Comparison of ENCODE assay signal across 31 cellular contexts in genomic region chr3:122636697-122637096, GRCh38. TPM values are rescaled to one million over a fixed set of nuclear protein-coding genes. Genes with fewer than 3 reads are reported as not detected.
"Had no signal": no experiment of that assay in that cellular context is flagged by ENCODE, and none has a peak within 500 bp of the region (broad histone marks: within the 10 kb centered on the region; RNA-seq: fewer than 3 reads in every experiment).

No MANE protein-coding gene starts in this region.

- H3K4me1 Mint-ChIP-seq: brain, neural progenitor cell had no signal

- H3K4me3 Mint-ChIP-seq: activated CD4-positive, alpha-beta memory T cell treated with anti-CD3 and anti-CD28 coated beads for 36 hours; activated CD4-positive, alpha-beta T cell treated with anti-CD3 and anti-CD28 coated beads, Interleukin-2, amount 10 ng/mL, durations not matched to agents 24 days and 14 days; activated naive CD4-positive, alpha-beta T cell treated with anti-CD3 and anti-CD28 coated beads for 36 hours; activated naive CD8-positive, alpha-beta T cell treated with anti-CD3 and anti-CD28 coated beads for 36 hours; activated T-helper 1 cell treated with anti-CD3 and anti-CD28 coated beads, Interleukin-12 subunit alpha, Interleukin-12 subunit beta, Interleukin-2, Interleukin-4 antibody, amounts not matched to agents 30 ng/mL and 10 ng/mL and 1 ng/mL, durations not matched to agents 14 hours and 24 hours and 36 hours; brain; effector memory CD8-positive, alpha-beta T cell; natural killer cell; neural progenitor cell had no signal

- ATAC-seq: effector memory CD8-positive, alpha-beta T cell; left colon; natural killer cell; right cardiac atrium had no signal

- DNase-seq: activated CD4-positive, alpha-beta memory T cell treated with anti-CD3 and anti-CD28 coated beads for 36 hours; activated CD4-positive, alpha-beta T cell treated with anti-CD3 and anti-CD28 coated beads, Interleukin-2, amount 10 ng/mL, durations not matched to agents 24 days and 14 days; activated CD4-positive, CD25-positive, alpha-beta regulatory T cell treated with anti-CD3 and anti-CD28 coated beads, Interleukin-2, amount 50 U/mL, for 72 hours; activated CD8-positive, alpha-beta memory T cell treated with anti-CD3 and anti-CD28 coated beads, Interleukin-2, amount 50 U/mL, for 4 hours; activated effector memory CD4-positive, alpha-beta T cell treated with anti-CD3 and anti-CD28 coated beads, Interleukin-2, amount 50 U/mL, for 16 hours; activated naive CD4-positive, alpha-beta T cell treated with anti-CD3 and anti-CD28 coated beads for 36 hours; activated naive CD8-positive, alpha-beta T cell treated with anti-CD3 and anti-CD28 coated beads for 36 hours; activated T-cell treated with anti-CD3 and anti-CD28 coated beads, Interleukin-2, amount 50 U/mL, for 1 hour; adrenal gland; caudate nucleus; cortex of kidney; effector memory CD8-positive, alpha-beta T cell; esophagus squamous epithelium; kidney; left colon; mesenchymal stem cell; natural killer cell; occipital lobe; right cardiac atrium; stimulated activated CD4-positive, alpha-beta T cell treated with anti-CD3 and anti-CD28 coated beads, Interleukin-15, amount 100 ng/mL, for 24 hours; stimulated activated CD4-positive, alpha-beta T cell treated with anti-CD3 and anti-CD28 coated beads, Interleukin-2, amount 100 ng/mL, for 24 hours; stimulated activated naive CD4-positive, alpha-beta T cell; T-helper 2 cell had no signal

- H3K27ac Mint-ChIP-seq: activated CD4-positive, alpha-beta memory T cell treated with anti-CD3 and anti-CD28 coated beads for 36 hours; activated CD4-positive, alpha-beta T cell treated with anti-CD3 and anti-CD28 coated beads, Interleukin-2, amount 10 ng/mL, durations not matched to agents 24 days and 14 days; activated naive CD4-positive, alpha-beta T cell treated with anti-CD3 and anti-CD28 coated beads for 36 hours; activated naive CD8-positive, alpha-beta T cell treated with anti-CD3 and anti-CD28 coated beads for 36 hours; activated T-helper 1 cell treated with anti-CD3 and anti-CD28 coated beads, Interleukin-12 subunit alpha, Interleukin-12 subunit beta, Interleukin-2, Interleukin-4 antibody, amounts not matched to agents 30 ng/mL and 10 ng/mL and 1 ng/mL, durations not matched to agents 14 hours and 24 hours and 36 hours; brain; effector memory CD8-positive, alpha-beta T cell; natural killer cell; neural progenitor cell had no signal

- H3K36me3 Mint-ChIP-seq: brain, natural killer cell, neural progenitor cell had no signal

- H3K9me3 ChIP-seq: adrenal gland, ascending aorta, esophagus squamous epithelium, suprapubic skin, tibial nerve had no signal

- H3K4me1 ChIP-seq: adrenal gland, ascending aorta, esophagus squamous epithelium, neural progenitor cell, suprapubic skin, tibial nerve had no signal

- H3K9me3 Mint-ChIP-seq: activated CD4-positive, alpha-beta memory T cell treated with anti-CD3 and anti-CD28 coated beads for 36 hours; activated naive CD8-positive, alpha-beta T cell treated with anti-CD3 and anti-CD28 coated beads for 36 hours; activated T-helper 1 cell treated with anti-CD3 and anti-CD28 coated beads, Interleukin-12 subunit alpha, Interleukin-12 subunit beta, Interleukin-2, Interleukin-4 antibody, amounts not matched to agents 30 ng/mL and 10 ng/mL and 1 ng/mL, durations not matched to agents 14 hours and 24 hours and 36 hours; brain; effector memory CD8-positive, alpha-beta T cell; natural killer cell; neural progenitor cell had no signal

- H3K27me3 Mint-ChIP-seq: activated CD4-positive, alpha-beta memory T cell treated with anti-CD3 and anti-CD28 coated beads for 36 hours; activated CD4-positive, alpha-beta T cell treated with anti-CD3 and anti-CD28 coated beads, Interleukin-2, amount 10 ng/mL, durations not matched to agents 24 days and 14 days; activated naive CD8-positive, alpha-beta T cell treated with anti-CD3 and anti-CD28 coated beads for 36 hours; effector memory CD8-positive, alpha-beta T cell had no signal

- H3K27ac ChIP-seq: adrenal gland, ascending aorta, esophagus squamous epithelium, neural progenitor cell, suprapubic skin, tibial nerve had no signal

- H3K36me3 ChIP-seq: adrenal gland, ascending aorta, esophagus squamous epithelium, neural progenitor cell, suprapubic skin, tibial nerve had no signal

- H3K4me3 ChIP-seq: adrenal gland, ascending aorta, esophagus squamous epithelium, neural progenitor cell, suprapubic skin, tibial nerve had no signal

- H3K27me3 ChIP-seq: adrenal gland, ascending aorta, esophagus squamous epithelium, suprapubic skin, tibial nerve had no signal

RNA-seq across cellular contexts. Expression of gene PARP15, which starts 59.2 kb away (rescaled TPM):
- total RNA-seq: ascending aorta, chondrocyte, frontal cortex, occipital lobe had no signal
